Comparison of ENCODE assay signal across 1 cellular context in genomic region chr9:135131488-135131887, GRCh38.
TF ChIP-seq lines count a peak whose summit lies in the region.

No MANE protein-coding gene starts in this region.

TF ChIP-seq in HepG2, 621 proteins besides CTCF, POLR2A, EP300 and RAD21:
- TF ChIP-seq HMGXB3 (CRISPR knock-in tag; IDR thresholded peaks at IDR 0.05; ENCODE audit: borderline replicate concordance) (no peak), SMAD9 (CRISPR knock-in tag; IDR thresholded peaks at IDR 0.05) (no peak), ZNF704 (CRISPR knock-in tag; IDR thresholded peaks at IDR 0.05; ENCODE audit: borderline replicate concordance) (no peak), MEF2D (CRISPR knock-in tag; IDR thresholded peaks at IDR 0.05) (no peak), ZNF75D (CRISPR knock-in tag; IDR thresholded peaks at IDR 0.05; ENCODE audit: borderline replicate concordance) (no peak), PBX3 (CRISPR knock-in tag; IDR thresholded peaks at IDR 0.05; ENCODE audit: borderline replicate concordance) (no peak), FOXM1 (CRISPR knock-in tag; IDR thresholded peaks at IDR 0.05) (no peak), ZNF574 (CRISPR knock-in tag; IDR thresholded peaks at IDR 0.05) (no peak), ZNF333 (CRISPR knock-in tag; IDR thresholded peaks at IDR 0.05; ENCODE audit: borderline replicate concordance) (no peak), FOXJ3 (CRISPR knock-in tag; IDR thresholded peaks at IDR 0.05; ENCODE audit: borderline replicate concordance) (no peak), ZNF382 (CRISPR knock-in tag; IDR thresholded peaks at IDR 0.05; ENCODE audit: borderline replicate concordance) (no peak), RARA (CRISPR knock-in tag; IDR thresholded peaks at IDR 0.05) (no peak), TP53 (CRISPR knock-in tag; conservative IDR thresholded peaks at IDR 0.05) (no peak)
